Comparison of ENCODE assay signal across 8 cellular contexts in genomic region chr10:44932338-44933116, GRCh38. TPM values are rescaled to one million over a fixed set of nuclear protein-coding genes. Genes with fewer than 3 reads are reported as not detected.
A peak's percentile ranks its signal among the peaks of the same experiment; 100 is the strongest.
DNase-seq lines count a peak whose midpoint lies in the region; ATAC-seq and TF ChIP-seq lines count a peak whose summit lies in the region.

No MANE protein-coding gene starts in this region.

- no peak overlapping the region for H3K4me3 ChIP-seq in A673 (ENCODE audit: low read depth, low read length, poor library complexity, severe bottlenecking)
- H3K4me3 ChIP-seq in mammary epithelial cell (replicated peaks in 1 of 3; ENCODE audit: insufficient read depth in 1 of 3, low read depth in 2 of 3, low read length in 3 of 3), result no peak overlapping the region
- H3K4me3 ChIP-seq in kidney epithelial cell (ENCODE audit: low read depth, low read length), result no peak overlapping the region

- POLR2A ChIA-PET in A673 (lab: Charles Lee; ENCODE audit: low non-redundant PET) (no interaction called here), activated B cell treated with CpG ODN at 0.5 μM for 24 hours (lab: Charles Lee) (interaction anchor here (0.7 to 2.8 kb wide), 5 partner anchors 31 to 69 kb away, joined by 3 to 12 read pairs (median 5); no protein-coding TSS in a partner anchor)

- in situ Hi-C loops in GM13977 (cut with MboI; ENCODE audit: low pct_unique_long_range_greater_than_20kb, low sequenced_read_pairs, unreplicated experiment) (no loop called here), mammary epithelial cell (cut with MboI; ENCODE audit: low sequenced_read_pairs in 2 of 2) (no loop called here)

- 61% methylated on average over 9 of the region's 11 CpGs for WGBS in mammary epithelial cell (ENCODE audit: low coverage, missing lambda C conversion rate)

- DNase-seq in A673 (ENCODE audit: low spot score) (peak; percentile 79), GM13977 (ENCODE audit: low spot score) (peak; percentile 83), NCI-H1105 treated with DMSO at 0.1 percent for 48 hours (lab: John Stamatoyannopoulos, UW) (peak; percentile 34), activated B cell treated with CpG ODN at 0.5 μM for 24 hours (peak; percentile 84), mammary epithelial cell (peak; percentile 67), kidney epithelial cell (ENCODE audit: low read depth) (no peak)
- DNase-seq in stimulated activated CD4-positive, alpha-beta T cell treated with anti-CD3 and anti-CD28 coated beads, Interleukin-1b, Interleukin-23, amount 100 ng/mL, for 48 hours, result peak; percentile 80

- H3K27me3 Mint-ChIP-seq in activated B cell treated with CpG ODN at 0.5 μM for 24 hours, result no peaks in the 10 kb centered on the region

- TF ChIP-seq CTCF in A673 (conservative IDR thresholded peaks at IDR 0.05; ENCODE audit: low read depth, low read length), result peak; percentile 97
- peak; percentile 96 for TF ChIP-seq CTCF in GM13977 (IDR thresholded peaks at IDR 0.05; ENCODE audit: extremely low read depth, insufficient read depth, missing control alignments)
- peak; percentile 63 for TF ChIP-seq CTCF in activated B cell treated with CpG ODN at 0.5 μM for 24 hours (IDR thresholded peaks at IDR 0.05)
- TF ChIP-seq CTCF in mammary epithelial cell (conservative IDR thresholded peaks at IDR 0.05 in 1 of 2, IDR thresholded peaks at IDR 0.05 in 1 of 2; ENCODE audit: extremely low read depth in 1 of 2, insufficient read depth in 1 of 2, low read depth in 1 of 2, low read length in 2 of 2), result peak; percentile 95 to 99
- TF ChIP-seq CTCF in kidney epithelial cell (IDR thresholded peaks at IDR 0.05; ENCODE audit: insufficient read depth, low read length, poor library complexity, severe bottlenecking), result peak; percentile 99

- no peaks in the 10 kb centered on the region for H3K79me2 ChIP-seq in mammary epithelial cell (ENCODE audit: insufficient read depth, low read length)

- H3K4me3 Mint-ChIP-seq in activated B cell treated with CpG ODN at 0.5 μM for 24 hours, result no peak overlapping the region

- H2AFZ ChIP-seq in mammary epithelial cell (ENCODE audit: low read depth, low read length), result peak overlapping the region; percentile 17

- CTCF ChIA-PET in A673 (lab: Charles Lee), result interaction anchor here (0.7 to 1.3 kb wide), 5 partner anchors 15 to 75 kb away, joined by 3 to 10 read pairs (median 3); partner anchors contain the start of gene DEPP1
- CTCF ChIA-PET in activated B cell treated with CpG ODN at 0.5 μM for 24 hours (lab: Charles Lee), result interaction anchor here (0.6 to 4.6 kb wide), 15 partner anchors 12 to 75 kb away, joined by 3 to 60 read pairs (median 4); partner anchors contain the start of genes DEPP1 and ZNF22
- CTCF ChIA-PET in mammary epithelial cell (lab: Charles Lee; ENCODE audit: low non-redundant PET), result interaction anchor here (0.5 to 1.2 kb wide), 4 partner anchors 47 to 318 kb away, joined by 4 to 7 read pairs (median 4); no protein-coding TSS in a partner anchor

- BruUV-seq in A673 (replicated peaks; lab: Mats Ljungman, UMichigan), result no TSS peak
- BruUV-seq in mammary epithelial cell (replicated peaks; lab: Mats Ljungman, UMichigan), result no TSS peak

- no peaks in the 10 kb centered on the region for H3K4me1 ChIP-seq in A673 (ENCODE audit: insufficient read depth, low read length, poor library complexity, severe bottlenecking)
- H3K4me1 ChIP-seq in mammary epithelial cell (ENCODE audit: insufficient read depth, low read length), result peaks cover 14% of the 10 kb centered on the region

- no peak overlapping the region for H3K27ac Mint-ChIP-seq in activated B cell treated with CpG ODN at 0.5 μM for 24 hours

- H3K4me1 Mint-ChIP-seq in activated B cell treated with CpG ODN at 0.5 μM for 24 hours, result no peaks in the 10 kb centered on the region

- H3K4me2 ChIP-seq in mammary epithelial cell (ENCODE audit: insufficient read depth, low read depth, low read length), result no peak overlapping the region

- no peak overlapping the region for H3K9ac ChIP-seq in mammary epithelial cell (ENCODE audit: insufficient read depth, low read length)

- no peaks in the 10 kb centered on the region for H3K9me3 Mint-ChIP-seq in activated B cell treated with CpG ODN at 0.5 μM for 24 hours

- no peaks in the 10 kb centered on the region for H3K36me3 ChIP-seq in A673 (ENCODE audit: insufficient read depth, low read length, poor library complexity, severe bottlenecking)
- no peaks in the 10 kb centered on the region for H3K36me3 ChIP-seq in mammary epithelial cell (ENCODE audit: insufficient read depth, low read length)
- H3K36me3 ChIP-seq in kidney epithelial cell (ENCODE audit: control insufficient read depth, insufficient read depth, low read length), result no peaks in the 10 kb centered on the region

- ATAC-seq in HG02840 (IDR thresholded peaks at IDR 0.05; ENCODE audit: low FRiP score, unreplicated experiment) (peak; percentile 91), activated B cell treated with CpG ODN at 0.5 μM for 24 hours (ENCODE audit: low read depth) (peak; percentile 97)

- H3K27ac ChIP-seq in A673 (ENCODE audit: low read depth, low read length, poor library complexity, severe bottlenecking) (no peak overlapping the region), mammary epithelial cell (ENCODE audit: insufficient read depth, low read depth, low read length) (no peak overlapping the region)

- H3K9me3 ChIP-seq in A673 (ENCODE audit: low read depth, low read length, poor library complexity, severe bottlenecking) (no peaks in the 10 kb centered on the region), mammary epithelial cell (replicated peaks; ENCODE audit: insufficient read depth, low read length) (no peaks in the 10 kb centered on the region)

- intact Hi-C loops in A673 (cut with micrococcal nuclease; ENCODE audit: unreplicated experiment), result loop anchor here (5.0 kb wide), 2 partner anchors 45 to 60 kb away; partner anchors contain the start of gene DEPP1
- intact Hi-C loops in activated B cell treated with CpG ODN at 0.5 μM for 24 hours (cut with micrococcal nuclease), result loop anchor here (1.0 to 2.0 kb wide), 3 partner anchors 43 to 302 kb away; partner anchors contain the start of gene ZNF22
- intact Hi-C loops in mammary epithelial cell (cut with micrococcal nuclease), result loop anchor here (1.0 to 2.0 kb wide), 3 partner anchors 43 to 303 kb away; no protein-coding TSS in a partner anchor

- no peaks in the 10 kb centered on the region for H3K27me3 ChIP-seq in A673 (replicated peaks; ENCODE audit: insufficient read depth, low read depth, low read length, poor library complexity)
- no peaks in the 10 kb centered on the region for H3K27me3 ChIP-seq in mammary epithelial cell (ENCODE audit: insufficient read depth, low read length)
- H3K27me3 ChIP-seq in kidney epithelial cell (ENCODE audit: control insufficient read depth, insufficient read depth, low read length), result no peaks in the 10 kb centered on the region

- dilution Hi-C loops in mammary epithelial cell (cut with HindIII; ENCODE audit: low sequenced_read_pairs), result no loop called here

- no peaks in the 10 kb centered on the region for H3K36me3 Mint-ChIP-seq in activated B cell treated with CpG ODN at 0.5 μM for 24 hours (ENCODE audit: low read depth)

- no peaks in the 10 kb centered on the region for H4K20me1 ChIP-seq in mammary epithelial cell (ENCODE audit: insufficient read depth, low read length)

RNA-seq across cellular contexts. Expression of gene TMEM72, which starts 21.4 kb away (rescaled TPM):
- total RNA-seq in A673 (2021) (0.80 and 1.4 TPM in 2 replicates), activated B cell treated with CpG ODN at 0.5 μM for 24 hours (not detected in 2 replicates), mammary epithelial cell (not detected), kidney epithelial cell (not detected in 2 replicates)
- polyA plus RNA-seq in mammary epithelial cell, result not detected
- not detected for polyA minus RNA-seq in mammary epithelial cell

RNA-seq across cellular contexts. Expression of gene RASSF4, which starts 27.1 kb away (rescaled TPM):
- total RNA-seq in A673 (2021) (0.71 and 1.6 TPM in 2 replicates), activated B cell treated with CpG ODN at 0.5 μM for 24 hours (2.0 and 2.5 TPM in 2 replicates), mammary epithelial cell (1 to 10 TPM; 1.4 to 4.0 TPM), kidney epithelial cell (67.6 and 72.0 TPM in 2 replicates)
- 3.4 TPM for polyA plus RNA-seq in mammary epithelial cell
- 8.9 TPM for polyA minus RNA-seq in mammary epithelial cell

RNA-seq across cellular contexts. Expression of gene DEPP1, which starts 46.1 kb away (rescaled TPM):
- total RNA-seq in A673 (2021) (0.54 and 1.1 TPM in 2 replicates), activated B cell treated with CpG ODN at 0.5 μM for 24 hours (0.11 TPM in 1 of 2 replicates, not detected in the other), mammary epithelial cell (10 to 100 TPM; 25.0 to 45.6 TPM), kidney epithelial cell (19.8 and 21.9 TPM in 2 replicates)
- polyA plus RNA-seq in mammary epithelial cell, result 139 TPM
- 230 TPM for polyA minus RNA-seq in mammary epithelial cell

Comparison
In these comparisons a context has a peak if more than half of its experiments do, and no peak if none do; other contexts are left out.
1. RNA of gene RASSF4, which starts 27.1 kb away (total RNA-seq): 67.6 to 72.0 TPM in kidney epithelial cell; 1.4 to 4.0 TPM in mammary epithelial cell, 2.0 to 2.5 TPM in activated B cell treated with CpG ODN at 0.5 μM for 24 hours and 0.71 to 1.6 TPM in A673; every median in the first group is over 10 times any median in the second.
2. Peak in every context shown above with its lines, with median percentiles within 50 percentile points of each other: CTCF ChIP-seq.